17 cellular contexts compared by ENCODE assay signal in genomic region chr5:43563321-43563720, GRCh38. TPM values are rescaled to one million over a fixed set of nuclear protein-coding genes. Genes with fewer than 3 reads are reported as not detected.
DNase-seq lines count a peak whose midpoint lies in the region; ATAC-seq, FAIRE-seq and TF ChIP-seq lines count a peak whose summit lies in the region.
"Had no signal": no experiment of that assay in that cellular context is flagged by ENCODE, and none has a peak within 500 bp of the region (broad histone marks: within the 10 kb centered on the region; RNA-seq: fewer than 3 reads in every experiment).

No MANE protein-coding gene starts in this region.

- no peaks in the 10 kb centered on the region for H4K20me1 ChIP-seq in K562 (replicated peaks; ENCODE audit: control insufficient read depth, insufficient read depth, low read length)

- POLR2A ChIA-PET in K562 (lab: Yijun Ruan, JAX), result no interaction called here

- no peaks in the 10 kb centered on the region for H3K79me2 ChIP-seq in K562 (ENCODE audit: control insufficient read depth, insufficient read depth, low read length)

- no peak overlapping the region for H3K9ac ChIP-seq in K562 (ENCODE audit: insufficient read depth in 1 of 2, low read depth in 2 of 2, low read length in 2 of 2)
- no peak overlapping the region for H3K9ac ChIP-seq in stomach smooth muscle (ENCODE audit: low read length in 2 of 2)
- H3K9ac ChIP-seq: KMS-11 had no signal

- no peaks in the 10 kb centered on the region for H3K9me1 ChIP-seq in K562 (ENCODE audit: control insufficient read depth, insufficient read depth, low read length)

- H3K4me3 ChIP-seq in K562, result no peak overlapping the region
- no peak overlapping the region for H3K4me3 ChIP-seq in gastroesophageal sphincter
- no peak overlapping the region for H3K4me3 ChIP-seq in stomach smooth muscle (ENCODE audit: low read length in 2 of 2)
- no peak overlapping the region for H3K4me3 ChIP-seq in breast epithelium
- H3K4me3 ChIP-seq: A549, Peyer's patch had no signal

- H3K4me1 ChIP-seq in K562 (replicated peaks in 1 of 2; ENCODE audit: control insufficient read depth in 2 of 2, insufficient read depth in 2 of 2, low read length in 2 of 2) (peaks cover 0 to 6% of the 10 kb centered on the region in 2 experiments; a peak in 1 of 5 replicates), gastroesophageal sphincter (peaks cover 0 to 22% (median 0%) of the 10 kb centered on the region in 3 donors), stomach smooth muscle (ENCODE audit: control insufficient read depth, insufficient read depth, low read length) (peaks cover 18% of the 10 kb centered on the region), breast epithelium (no peaks in the 10 kb centered on the region)
- H3K4me1 ChIP-seq: A549, Peyer's patch had no signal

- TF ChIP-seq POLR2A in K562 (conservative IDR thresholded peaks at IDR 0.05), result no peak
- TF ChIP-seq POLR2A in gastroesophageal sphincter (IDR thresholded peaks at IDR 0.05), result no peak
- TF ChIP-seq POLR2A in breast epithelium (IDR thresholded peaks at IDR 0.05), result no peak

- BruUV-seq in K562 (replicated peaks; lab: Mats Ljungman, UMichigan), result no TSS peak

- no peak for TF ChIP-seq RAD21 in K562 (CRISPR knock-in tag; conservative IDR thresholded peaks at IDR 0.05 in 1 of 2, IDR thresholded peaks at IDR 0.05 in 1 of 2)

- in situ Hi-C loops in K562 (cut with MboI), result no loop called here

- ATAC-seq in K562, result no peak
- ATAC-seq in gastroesophageal sphincter, result peak; percentile 53
- ATAC-seq in GM18858 (IDR thresholded peaks at IDR 0.05; ENCODE audit: unreplicated experiment), result no peak
- ATAC-seq: A549 had no signal

- WGBS in K562 (ENCODE audit: insufficient coverage, low coverage, missing lambda C conversion rate), result 46% methylated on average over 3 of the region's 3 CpGs
- 15% methylated on average over 3 of the region's 3 CpGs for WGBS in gastroesophageal sphincter (ENCODE audit: low coverage in 1 of 2), 2 donors

- intact Hi-C loops in K562 (cut with micrococcal nuclease), result no loop called here
- intact Hi-C loops in breast epithelium (cut with DNase I; ENCODE audit: low total_unique reads), result no loop called here

- no peak overlapping the region for H3K27ac ChIP-seq in K562 (ENCODE audit: extremely low read depth, low read depth, low read length)
- peak overlapping the region in 3 of 4 donors; percentile 61 to 78 (median 61) for H3K27ac ChIP-seq in gastroesophageal sphincter
- H3K27ac ChIP-seq in stomach smooth muscle (ENCODE audit: low read length), result peak overlapping the region; percentile 53
- H3K27ac ChIP-seq in breast epithelium, result no peak overlapping the region
- H3K27ac ChIP-seq: A549, KMS-11, Peyer's patch had no signal

- TF ChIP-seq EP300 in K562 (IDR thresholded peaks at IDR 0.05; ENCODE audit: low read length) (no peak), gastroesophageal sphincter (IDR thresholded peaks at IDR 0.05) (no peak)

- no peaks in the 10 kb centered on the region for H3K36me3 ChIP-seq in K562 (ENCODE audit: control insufficient read depth, insufficient read depth, low read length)
- no peaks in the 10 kb centered on the region for H3K36me3 ChIP-seq in gastroesophageal sphincter
- no peaks in the 10 kb centered on the region for H3K36me3 ChIP-seq in stomach smooth muscle (ENCODE audit: control insufficient read depth in 2 of 2, insufficient read depth in 2 of 2, low read length in 2 of 2)
- no peaks in the 10 kb centered on the region for H3K36me3 ChIP-seq in breast epithelium
- H3K36me3 ChIP-seq: Peyer's patch had no signal

- H3K27me3 ChIP-seq in K562 (ENCODE audit: control insufficient read depth in 2 of 2, insufficient read depth in 2 of 2, low read length in 2 of 2) (no peaks in the 10 kb centered on the region), gastroesophageal sphincter (no peaks in the 10 kb centered on the region), stomach smooth muscle (ENCODE audit: control insufficient read depth in 1 of 2, insufficient read depth in 2 of 2, low read length in 2 of 2) (no peaks in the 10 kb centered on the region), breast epithelium (no peaks in the 10 kb centered on the region)
- H3K27me3 ChIP-seq: Peyer's patch had no signal

- CTCF ChIA-PET in K562 (lab: Yijun Ruan, JAX; ENCODE audit: low intra/inter-chr PET ratio), result no interaction called here

- no peak for TF ChIP-seq CTCF in K562 (IDR thresholded peaks at IDR 0.05 in 2 of 3, conservative IDR thresholded peaks at IDR 0.05 in 1 of 3; ENCODE audit: insufficient read depth in 2 of 3, low read depth in 1 of 3, low read length in 3 of 3)
- TF ChIP-seq CTCF in gastroesophageal sphincter (IDR thresholded peaks at IDR 0.05), result no peak
- no peak for TF ChIP-seq CTCF in breast epithelium (IDR thresholded peaks at IDR 0.05)

- peak overlapping the region; percentile 21; the same call in 1 of the 2 replicates for H2AFZ ChIP-seq in K562 (ENCODE audit: low read depth, low read length)

- H3K4me2 ChIP-seq in K562 (ENCODE audit: insufficient read depth, low read length), result no peak overlapping the region
- H3K4me2 ChIP-seq: A549, KMS-11 had no signal

- H3K9me3 ChIP-seq in K562 (replicated peaks; ENCODE audit: control insufficient read depth, insufficient read depth, low read depth, low read length) (no peaks in the 10 kb centered on the region), gastroesophageal sphincter (no peaks in the 10 kb centered on the region), stomach smooth muscle (ENCODE audit: control insufficient read depth in 2 of 2, low read length in 2 of 2) (no peaks in the 10 kb centered on the region), breast epithelium (no peaks in the 10 kb centered on the region)
- H3K9me3 ChIP-seq: A549, Peyer's patch had no signal

- DNase-seq in GM03348 (ENCODE audit: low spot score) (peak; percentile 7), K562 (ENCODE audit: extremely low read depth in 1 of 4, low spot score in 3 of 4) (no peak), T1000 (lab: John Stamatoyannopoulos, UW) (no peak), breast epithelium (ENCODE audit: low spot score in 2 of 2) (no peak)
- DNase-seq: COR-L47, DMS153, EL, NCI-H1105, NCI-H187, NCI-H82, Peyer's patch had no signal

- FAIRE-seq in K562 (lab: Jason Lieb, UNC), result no peak
- FAIRE-seq: A549, H54 had no signal

RNA-seq across cellular contexts. Expression of gene PAIP1, which starts 6.4 kb away (rescaled TPM):
- 20.6 and 26.6 TPM in 2 replicates for total RNA-seq in K562 (2011; cell fraction: chromatin; rRNA removed; ENCODE audit: low replicate concordance)
- 10.8 and 11.4 TPM in 2 replicates for total RNA-seq in K562 (2011; cell fraction: nucleolus; rRNA removed)
- total RNA-seq in K562 (2011; cell fraction: nucleoplasm; rRNA removed), result 21.5 and 22.1 TPM in 2 replicates
- total RNA-seq in K562 (2014; rRNA removed) (77.6 and 82.2 TPM in 2 replicates), K562 (2014; rRNA removed; fragmentation: Illumina TruSeq; extraction: Trizol) (133 and 145 TPM in 2 replicates), K562 (2015; rRNA removed; fragmentation: Illumina TruSeq; extraction: Trizol) (132 and 139 TPM in 2 replicates), K562 (2021) (94.5 and 102 TPM in 2 replicates), gastroesophageal sphincter (100 to 1,000 TPM in 2 of 4 donors, 10 to 100 TPM in 2; 86.3 to 127 (median 107) TPM), breast epithelium (100 to 1,000 TPM in 1 of 3 donors, 10 to 100 TPM in 2; 70.5 to 104 (median 94.1) TPM)
- polyA plus RNA-seq in K562 (2011; rRNA removed) (160 and 181 TPM in 2 replicates), K562 (2014; fragmentation: Illumina TruSeq; extraction: Trizol) (107 and 136 TPM in 2 replicates), K562 (2014; fragmentation: Nextera tagmentation; extraction: Ambion mirVana) (10 to 100 TPM; 51.7 to 56.9 TPM), K562 (2014; rRNA removed) (85.5 and 93.1 TPM in 2 replicates)
- 63.7 and 111 TPM in 2 replicates for polyA plus RNA-seq in K562 (2011; cell fraction: cytosol; rRNA removed)
- polyA plus RNA-seq in K562 (2011; cell fraction: nucleus; rRNA removed), result 31.0 and 62.6 TPM in 2 replicates
- 62.7 and 79.2 TPM in 2 replicates for polyA plus RNA-seq in K562 (2012)
- 123 and 148 TPM in 2 replicates for polyA minus RNA-seq in K562 (2011; rRNA and poly(A)+ RNA removed)
- 59.0 and 76.1 TPM in 2 replicates for polyA minus RNA-seq in K562 (2011; cell fraction: cytosol; rRNA and poly(A)+ RNA removed)
- polyA minus RNA-seq in K562 (2011; cell fraction: nucleus; rRNA and poly(A)+ RNA removed), result 16.0 and 34.2 TPM in 2 replicates

RNA-seq across cellular contexts. Expression of gene NNT, which starts 39.7 kb away (rescaled TPM):
- 39.0 and 100 TPM in 2 replicates for total RNA-seq in K562 (2011; cell fraction: chromatin; rRNA removed; ENCODE audit: low replicate concordance)
- 23.3 and 36.5 TPM in 2 replicates for total RNA-seq in K562 (2011; cell fraction: nucleolus; rRNA removed)
- total RNA-seq in K562 (2011; cell fraction: nucleoplasm; rRNA removed), result 50.3 and 69.0 TPM in 2 replicates
- total RNA-seq in K562 (2014; rRNA removed) (34.6 and 41.4 TPM in 2 replicates), K562 (2014; rRNA removed; fragmentation: Illumina TruSeq; extraction: Trizol) (66.7 and 77.0 TPM in 2 replicates), K562 (2015; rRNA removed; fragmentation: Illumina TruSeq; extraction: Trizol) (66.2 and 68.6 TPM in 2 replicates), K562 (2021) (68.4 and 77.8 TPM in 2 replicates), gastroesophageal sphincter (10 to 100 TPM; 52.0 to 91.1 (median 74.3) TPM), breast epithelium (100 to 1,000 TPM in 1 of 3 donors, 10 to 100 TPM in 2; 30.2 to 137 (median 39.2) TPM)
- polyA plus RNA-seq in K562 (2011; rRNA removed) (49.9 and 56.4 TPM in 2 replicates), K562 (2014; fragmentation: Illumina TruSeq; extraction: Trizol) (36.9 and 42.2 TPM in 2 replicates), K562 (2014; fragmentation: Nextera tagmentation; extraction: Ambion mirVana) (10 to 100 TPM; 21.9 to 30.5 TPM), K562 (2014; rRNA removed) (42.2 TPM in 2 replicates)
- 38.9 and 51.9 TPM in 2 replicates for polyA plus RNA-seq in K562 (2011; cell fraction: cytosol; rRNA removed)
- 82.5 and 93.8 TPM in 2 replicates for polyA plus RNA-seq in K562 (2011; cell fraction: nucleus; rRNA removed)
- 40.0 and 43.3 TPM in 2 replicates for polyA plus RNA-seq in K562 (2012)
- polyA minus RNA-seq in K562 (2011; rRNA and poly(A)+ RNA removed), result 114 and 120 TPM in 2 replicates
- polyA minus RNA-seq in K562 (2011; cell fraction: cytosol; rRNA and poly(A)+ RNA removed), result 37.6 and 38.2 TPM in 2 replicates
- 55.5 and 85.7 TPM in 2 replicates for polyA minus RNA-seq in K562 (2011; cell fraction: nucleus; rRNA and poly(A)+ RNA removed)

RNA-seq across cellular contexts. Expression of gene C5orf34, which starts 48.4 kb away (rescaled TPM):
- 24.9 and 68.1 TPM in 2 replicates for total RNA-seq in K562 (2011; cell fraction: chromatin; rRNA removed; ENCODE audit: low replicate concordance)
- 16.0 and 22.9 TPM in 2 replicates for total RNA-seq in K562 (2011; cell fraction: nucleolus; rRNA removed)
- total RNA-seq in K562 (2011; cell fraction: nucleoplasm; rRNA removed), result 24.2 and 24.8 TPM in 2 replicates
- total RNA-seq in K562 (2014; rRNA removed) (13.1 and 13.2 TPM in 2 replicates), K562 (2014; rRNA removed; fragmentation: Illumina TruSeq; extraction: Trizol) (20.7 and 24.3 TPM in 2 replicates), K562 (2015; rRNA removed; fragmentation: Illumina TruSeq; extraction: Trizol) (18.2 and 19.0 TPM in 2 replicates), K562 (2021) (13.8 and 15.7 TPM in 2 replicates), gastroesophageal sphincter (1 to 10 TPM in 2 of 4 donors, under 1 TPM in 2; 0.31 to 1.2 (median 0.91) TPM), breast epithelium (10 to 100 TPM in 1 of 3 donors, 1 to 10 TPM in 2; 1.8 to 12.9 (median 3.3) TPM)
- polyA plus RNA-seq in K562 (2011; rRNA removed) (28.9 and 32.6 TPM in 2 replicates), K562 (2014; fragmentation: Illumina TruSeq; extraction: Trizol) (19.4 and 23.5 TPM in 2 replicates), K562 (2014; fragmentation: Nextera tagmentation; extraction: Ambion mirVana) (10 to 100 TPM; 21.4 to 27.8 TPM), K562 (2014; rRNA removed) (18.1 and 18.9 TPM in 2 replicates)
- 6.9 and 11.5 TPM in 2 replicates for polyA plus RNA-seq in K562 (2011; cell fraction: cytosol; rRNA removed)
- polyA plus RNA-seq in K562 (2011; cell fraction: nucleus; rRNA removed), result 27.4 and 34.7 TPM in 2 replicates
- polyA plus RNA-seq in K562 (2012), result 8.8 and 12.3 TPM in 2 replicates
- polyA minus RNA-seq in K562 (2011; rRNA and poly(A)+ RNA removed), result 37.6 and 39.6 TPM in 2 replicates
- 6.2 and 11.1 TPM in 2 replicates for polyA minus RNA-seq in K562 (2011; cell fraction: cytosol; rRNA and poly(A)+ RNA removed)
- polyA minus RNA-seq in K562 (2011; cell fraction: nucleus; rRNA and poly(A)+ RNA removed), result 23.6 and 40.1 TPM in 2 replicates

Comparison
In these comparisons a context has a peak if more than half of its experiments do, and no peak if none do; other contexts are left out.
1. H3K27ac ChIP-seq: peak in gastroesophageal sphincter (3 of 4) and stomach smooth muscle (single experiment); none in K562 (single experiment) and breast epithelium (0 of 2).